In the genomic region with DNA sequence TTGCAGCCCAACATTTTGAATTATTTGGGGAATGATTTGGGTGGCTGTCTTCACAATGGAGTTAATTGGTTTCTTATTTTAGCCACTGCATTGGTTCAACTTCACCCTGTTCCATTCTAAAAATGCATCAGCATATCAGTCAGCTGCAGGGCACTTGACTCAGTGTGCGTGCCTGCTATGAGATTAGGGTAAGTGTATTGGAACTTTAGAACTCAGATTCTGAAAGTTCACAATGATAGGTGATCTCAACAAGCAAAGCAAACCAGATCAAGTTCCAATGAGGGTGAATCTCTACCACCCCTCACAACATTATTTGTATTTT, we compare ENCODE assay signal across 1 cellular context.
TF ChIP-seq lines count a peak whose summit lies in the region.

No MANE protein-coding gene starts in this region.

TF ChIP-seq in H1, 55 proteins besides CTCF, POLR2A, EP300 and RAD21 (continued from another document):
- TF ChIP-seq BRCA1 (IDR thresholded peaks at IDR 0.05; ENCODE audit: low read depth, low read length) (no peak), FOSL1 (IDR thresholded peaks at IDR 0.05; ENCODE audit: insufficient read depth, low read depth, low read length) (no peak), RBBP5 (IDR thresholded peaks at IDR 0.05; ENCODE audit: borderline replicate concordance, low read depth, low read length) (no peak), CBX5 (IDR thresholded peaks at IDR 0.05; ENCODE audit: low read depth, low read length) (no peak)
